In genomic region chr7:100679927-100680588, GRCh38 we compare ENCODE assay signal across 10 cellular contexts. TPM values are rescaled to one million over a fixed set of nuclear protein-coding genes. Genes with fewer than 3 reads are reported as not detected.
DNase-seq lines count a peak whose midpoint lies in the region; ATAC-seq and TF ChIP-seq lines count a peak whose summit lies in the region.
"Had no signal": no experiment of that assay in that cellular context is flagged by ENCODE, and none has a peak within 500 bp of the region (broad histone marks: within the 10 kb centered on the region; RNA-seq: fewer than 3 reads in every experiment).

No MANE protein-coding gene starts in this region.

- peaks cover 5 to 50% of the 10 kb centered on the region in 2 donors for H3K4me1 ChIP-seq in left lung
- peaks cover 8% of the 10 kb centered on the region for H3K4me1 ChIP-seq in upper lobe of right lung

- H3K36me3 Mint-ChIP-seq in activated naive CD4-positive, alpha-beta T cell treated with anti-CD3 and anti-CD28 coated beads, Interleukin-2, amount 10 ng/mL, durations not matched to agents 7 days and 5 days = peaks cover 40% of the 10 kb centered on the region
- peaks cover 10% of the 10 kb centered on the region for H3K36me3 Mint-ChIP-seq in activated naive CD8-positive, alpha-beta T cell treated with anti-CD3 and anti-CD28 coated beads, Interleukin-2, amount 50 U/mL, for 24 hours (ENCODE audit: low read depth)

- H3K27me3 Mint-ChIP-seq in activated naive CD4-positive, alpha-beta T cell treated with anti-CD3 and anti-CD28 coated beads, Interleukin-2, amount 10 ng/mL, durations not matched to agents 7 days and 5 days = no peaks in the 10 kb centered on the region
- no peaks in the 10 kb centered on the region for H3K27me3 Mint-ChIP-seq in activated naive CD8-positive, alpha-beta T cell treated with anti-CD3 and anti-CD28 coated beads, Interleukin-2, amount 50 U/mL, for 24 hours

- H3K27me3 ChIP-seq in left lung (no peaks in the 10 kb centered on the region), upper lobe of right lung (no peaks in the 10 kb centered on the region)

- H3K27ac Mint-ChIP-seq in activated naive CD4-positive, alpha-beta T cell treated with anti-CD3 and anti-CD28 coated beads, Interleukin-2, amount 10 ng/mL, durations not matched to agents 7 days and 5 days = peak overlapping the region; percentile 22
- peak overlapping the region; percentile 29 for H3K27ac Mint-ChIP-seq in activated naive CD8-positive, alpha-beta T cell treated with anti-CD3 and anti-CD28 coated beads, Interleukin-2, amount 50 U/mL, for 24 hours

- H3K9me3 ChIP-seq in left lung = no peaks in the 10 kb centered on the region
- no peaks in the 10 kb centered on the region for H3K9me3 ChIP-seq in upper lobe of right lung

- H3K27ac ChIP-seq in left lung = peak overlapping the region in 1 of 2 donors; percentile 50
- peak overlapping the region; percentile 9 for H3K27ac ChIP-seq in upper lobe of right lung

- CTCF ChIA-PET in activated naive CD4-positive, alpha-beta T cell treated with anti-CD3 and anti-CD28 coated beads, Interleukin-2, amount 10 ng/mL, durations not matched to agents 7 days and 5 days (lab: Charles Lee) = interaction anchor here (1.1 to 4.9 kb wide), 3 partner anchors 11 to 46 kb away, joined by 4 to 29 read pairs (median 4); partner anchors contain the start of gene POP7

- no peaks in the 10 kb centered on the region for H3K9me3 Mint-ChIP-seq in activated naive CD4-positive, alpha-beta T cell treated with anti-CD3 and anti-CD28 coated beads, Interleukin-2, amount 10 ng/mL, durations not matched to agents 7 days and 5 days
- no peaks in the 10 kb centered on the region for H3K9me3 Mint-ChIP-seq in activated naive CD8-positive, alpha-beta T cell treated with anti-CD3 and anti-CD28 coated beads, Interleukin-2, amount 50 U/mL, for 24 hours

- H3K36me3 ChIP-seq in left lung (peaks cover 0 to 89% of the 10 kb centered on the region in 2 donors), upper lobe of right lung (peaks cover 83% of the 10 kb centered on the region)

- no peak overlapping the region for H3K4me3 Mint-ChIP-seq in activated naive CD4-positive, alpha-beta T cell treated with anti-CD3 and anti-CD28 coated beads, Interleukin-2, amount 10 ng/mL, durations not matched to agents 7 days and 5 days
- no peak overlapping the region for H3K4me3 Mint-ChIP-seq in activated naive CD8-positive, alpha-beta T cell treated with anti-CD3 and anti-CD28 coated beads, Interleukin-2, amount 50 U/mL, for 24 hours

- TF ChIP-seq CTCF in left lung (IDR thresholded peaks at IDR 0.05) (no peak), upper lobe of right lung (IDR thresholded peaks at IDR 0.05) (no peak)

- H3K4me1 Mint-ChIP-seq in activated naive CD4-positive, alpha-beta T cell treated with anti-CD3 and anti-CD28 coated beads, Interleukin-2, amount 10 ng/mL, durations not matched to agents 7 days and 5 days = peaks cover 48% of the 10 kb centered on the region
- H3K4me1 Mint-ChIP-seq in activated naive CD8-positive, alpha-beta T cell treated with anti-CD3 and anti-CD28 coated beads, Interleukin-2, amount 50 U/mL, for 24 hours = peaks cover 21% of the 10 kb centered on the region

- no peak for DNase-seq in activated naive CD4-positive, alpha-beta T cell treated with anti-CD3 and anti-CD28 coated beads, Interleukin-2, amount 10 ng/mL, durations not matched to agents 7 days and 5 days
- DNase-seq in activated naive CD4-positive, alpha-beta T cell (lab: John Stamatoyannopoulos, UW) = no peak
- DNase-seq in activated naive CD8-positive, alpha-beta T cell treated with anti-CD3 and anti-CD28 coated beads, Interleukin-2, amount 50 U/mL, for 24 hours = no peak
- DNase-seq in left lung (no peak), upper lobe of right lung (no peak), cortex of kidney (lab: John Stamatoyannopoulos, UW) (no peak), AML-193 (lab: John Stamatoyannopoulos, UW) (no peak)
- DNase-seq in activated CD4-positive, CD25-positive, alpha-beta regulatory T cell (lab: John Stamatoyannopoulos, UW) = no peak
- DNase-seq: NCI-H1092 had no signal

- H3K4me3 ChIP-seq in left lung = no peak overlapping the region
- H3K4me3 ChIP-seq in upper lobe of right lung = no peak overlapping the region

- ATAC-seq in activated naive CD8-positive, alpha-beta T cell treated with anti-CD3 and anti-CD28 coated beads, Interleukin-2, amount 50 U/mL, for 24 hours = no peak
- peak; percentile 3 for ATAC-seq in left lung
- ATAC-seq in upper lobe of right lung = peak; percentile 2

- intact Hi-C loops in left lung (cut with DNase I) (loop anchor here in 1 of 2 donors (10.0 kb wide), 1 partner anchor 205 kb away; the partner anchor contains the start of gene TSC22D4), upper lobe of right lung (cut with DNase I) (loop anchor here (10.0 kb wide), 3 partner anchors 65 to 205 kb away; partner anchors contain the start of genes MOSPD3 and TSC22D4)

RNA-seq across cellular contexts. Expression of gene GNB2, which starts 6.5 kb away (rescaled TPM):
- total RNA-seq in left lung = 100 to 1,000 TPM; 214 to 273 TPM
- total RNA-seq in upper lobe of right lung = 208 TPM

RNA-seq across cellular contexts. Expression of gene GIGYF1, which starts 14.0 kb away (rescaled TPM):
- total RNA-seq in left lung (10 to 100 TPM; 28.3 to 33.0 TPM), upper lobe of right lung (44.5 TPM)

RNA-seq across cellular contexts. Expression of gene ACTL6B, which starts 23.8 kb away (rescaled TPM):
- total RNA-seq in left lung (not detected), upper lobe of right lung (not detected)
- total RNA-seq: activated CD8-positive, alpha-beta memory T cell treated with anti-CD3 and anti-CD28 coated beads for 36 hours had no signal

RNA-seq across cellular contexts. Expression of gene POP7, which starts 25.9 kb away (rescaled TPM):
- total RNA-seq in left lung (10 to 100 TPM; 22.4 to 29.7 TPM), upper lobe of right lung (20.2 TPM)

RNA-seq across cellular contexts. Expression of gene TFR2, which starts 38.7 kb away (rescaled TPM):
- 1 to 10 TPM in 1 of 2 donors, under 1 TPM in 1; 0.67 to 1.8 TPM for total RNA-seq in left lung
- 0.41 TPM for total RNA-seq in upper lobe of right lung
